ENCODE assay signal across 25 cellular contexts in genomic region chr6:16522937-16523336, GRCh38.
DNase-seq lines count a peak whose midpoint lies in the region; ATAC-seq and TF ChIP-seq lines count a peak whose summit lies in the region.
"Had no signal": no experiment of that assay in that cellular context is flagged by ENCODE, and none has a peak within 500 bp of the region (broad histone marks: within the 10 kb centered on the region; RNA-seq: fewer than 3 reads in every experiment).

No MANE protein-coding gene starts in this region.

- H3K9me3 Mint-ChIP-seq in WTC11 (peaks cover 4% of the 10 kb centered on the region), chondrocyte (ENCODE audit: low read depth) (peaks cover 4% of the 10 kb centered on the region)
- H3K9me3 Mint-ChIP-seq in activated CD8-positive, alpha-beta T cell treated with anti-CD3 and anti-CD28 coated beads, Interleukin-2, amount 10 ng/mL, durations not matched to agents 7 days and 5 days (ENCODE audit: insufficient read depth), result no peaks in the 10 kb centered on the region

- H3K4me3 Mint-ChIP-seq in WTC11 (no peak overlapping the region), chondrocyte (ENCODE audit: unreplicated experiment) (no peak overlapping the region)
- no peak overlapping the region for H3K4me3 Mint-ChIP-seq in activated CD8-positive, alpha-beta T cell treated with anti-CD3 and anti-CD28 coated beads, Interleukin-2, amount 10 ng/mL, durations not matched to agents 7 days and 5 days
- H3K4me3 Mint-ChIP-seq: CD4-positive, alpha-beta memory T cell had no signal

- H3K4me1 Mint-ChIP-seq in WTC11, result peaks cover 13% of the 10 kb centered on the region
- peaks cover 35% of the 10 kb centered on the region for H3K4me1 Mint-ChIP-seq in chondrocyte (ENCODE audit: low read depth)
- H3K4me1 Mint-ChIP-seq in activated CD8-positive, alpha-beta T cell treated with anti-CD3 and anti-CD28 coated beads, Interleukin-2, amount 10 ng/mL, durations not matched to agents 7 days and 5 days (ENCODE audit: low read depth), result peaks cover 42% of the 10 kb centered on the region

- H3K4me2 ChIP-seq in GM23248 (ENCODE audit: unreplicated experiment) (no peak overlapping the region), osteoblast (ENCODE audit: insufficient read depth, low read length) (no peak overlapping the region)
- H3K4me2 ChIP-seq: A549 had no signal

- WGBS in GM23248 (ENCODE audit: low coverage in 1 of 2, low lambda C conversion rate in 2 of 2, missing lambda C conversion rate in 2 of 2), 2 experiments, result 97 to 98% methylated on average over 6 of the region's 6 CpGs

- no peak overlapping the region for H3K4me3 ChIP-seq in GM23248
- H3K4me3 ChIP-seq in osteoblast (ENCODE audit: insufficient read depth, low read length), result no peak overlapping the region
- no peak overlapping the region for H3K4me3 ChIP-seq in upper lobe of right lung
- H3K4me3 ChIP-seq: A549, GM12878, SJSA1 had no signal

- DNase-seq in GM23248, result no peak
- DNase-seq in WTC11 (ENCODE audit: low spot score), result no peak
- DNase-seq in chondrocyte (ENCODE audit: low spot score), result no peak
- peak; percentile 38 for DNase-seq in osteoblast (ENCODE audit: insufficient read length, low spot score, missing footprints)
- no peak for DNase-seq in upper lobe of right lung
- no peak for DNase-seq in activated CD8-positive, alpha-beta T cell treated with anti-CD3 and anti-CD28 coated beads, Interleukin-2, amount 10 ng/mL, durations not matched to agents 7 days and 5 days
- DNase-seq: C1 segment of cervical spinal cord; Caco-2; CD4-positive, alpha-beta memory T cell; DMS 273 treated with DMSO at 0.1 percent for 48 hours; DMS79; GDM1; H7; NCI-H1092; NCI-H1417 treated with DMSO at 0.1 percent for 48 hours; NCI-H187 treated with DMSO at 0.1 percent for 48 hours; NCI-H2171 treated with DMSO at 0.1 percent for 48 hours; NCI-H69; Right ventricle myocardium superior; RPMI8226 had no signal

- CTCF ChIA-PET in WTC11 (lab: Charles Lee), result interaction anchor here (1.3 kb wide), 1 partner anchor 240 kb away, joined by 3 read pairs; no protein-coding TSS in a partner anchor
- CTCF ChIA-PET in activated CD8-positive, alpha-beta T cell treated with anti-CD3 and anti-CD28 coated beads, Interleukin-2, amount 10 ng/mL, durations not matched to agents 7 days and 5 days (lab: Charles Lee), result interaction anchor here (1.2 to 3.5 kb wide), 3 partner anchors 9 to 210 kb away, joined by 3 to 17 read pairs (median 4); no protein-coding TSS in a partner anchor

- H3K36me3 Mint-ChIP-seq in WTC11 (no peaks in the 10 kb centered on the region), chondrocyte (ENCODE audit: low read depth) (no peaks in the 10 kb centered on the region)
- H3K36me3 Mint-ChIP-seq in activated CD8-positive, alpha-beta T cell treated with anti-CD3 and anti-CD28 coated beads, Interleukin-2, amount 10 ng/mL, durations not matched to agents 7 days and 5 days (ENCODE audit: low read depth), result peaks cover 22% of the 10 kb centered on the region

- ATAC-seq in WTC11 (no peak), upper lobe of right lung (no peak), GM21526 (IDR thresholded peaks at IDR 0.05; ENCODE audit: low FRiP score, unreplicated experiment) (no peak), HG03135 (IDR thresholded peaks at IDR 0.05; ENCODE audit: unreplicated experiment) (no peak)
- no peak for ATAC-seq in activated CD8-positive, alpha-beta T cell treated with anti-CD3 and anti-CD28 coated beads, Interleukin-2, amount 10 ng/mL, durations not matched to agents 7 days and 5 days
- ATAC-seq: A549, GM12878 had no signal

- H3K4me1 ChIP-seq in GM23248 (ENCODE audit: insufficient read depth) (peaks cover 12% of the 10 kb centered on the region), osteoblast (ENCODE audit: insufficient read depth, low read length) (peaks cover 15% of the 10 kb centered on the region), upper lobe of right lung (peaks cover under 1% of the 10 kb centered on the region)
- H3K4me1 ChIP-seq: A549, Caco-2 had no signal

- H3K9me2 ChIP-seq in GM23248 (ENCODE audit: insufficient read depth), result no peaks in the 10 kb centered on the region

- H4K20me1 ChIP-seq in GM23248 (ENCODE audit: insufficient read depth) (no peaks in the 10 kb centered on the region), osteoblast (ENCODE audit: insufficient read depth, low read length) (peaks cover 7% of the 10 kb centered on the region)

- in situ Hi-C loops in GM23248 (cut with MboI), result loop anchor here (25.0 kb wide), 1 partner anchor 564 kb away; no protein-coding TSS in a partner anchor

- H3K27me3 Mint-ChIP-seq in WTC11 (ENCODE audit: low read depth), result no peaks in the 10 kb centered on the region
- no peaks in the 10 kb centered on the region for H3K27me3 Mint-ChIP-seq in chondrocyte (ENCODE audit: low read depth)
- H3K27me3 Mint-ChIP-seq in activated CD8-positive, alpha-beta T cell treated with anti-CD3 and anti-CD28 coated beads, Interleukin-2, amount 10 ng/mL, durations not matched to agents 7 days and 5 days (ENCODE audit: low read depth), result no peaks in the 10 kb centered on the region
- H3K27me3 Mint-ChIP-seq: CD4-positive, alpha-beta memory T cell had no signal

- peaks cover 33% of the 10 kb centered on the region for H3F3A ChIP-seq in GM23248 (ENCODE audit: insufficient read depth)

- H3K9ac ChIP-seq in GM23248, result 0 out of 2 replicates have a peak overlapping the region, but pooled peaks have one; percentile 0

- POLR2A ChIA-PET in WTC11 (lab: Charles Lee), result no interaction called here
- POLR2A ChIA-PET in activated CD8-positive, alpha-beta T cell treated with anti-CD3 and anti-CD28 coated beads, Interleukin-2, amount 10 ng/mL, durations not matched to agents 7 days and 5 days (lab: Charles Lee), result interaction anchor here (0.6 kb wide), 1 partner anchor 42 kb away, joined by 4 read pairs; no protein-coding TSS in a partner anchor

- H3K36me3 ChIP-seq in GM23248 (ENCODE audit: low read depth) (no peaks in the 10 kb centered on the region; the same call in 1 of the 2 replicates), osteoblast (ENCODE audit: insufficient read depth, low read length) (peaks cover 9% of the 10 kb centered on the region), upper lobe of right lung (peaks cover 24% of the 10 kb centered on the region)

- no peaks in the 10 kb centered on the region for H3K9me3 ChIP-seq in GM23248 (ENCODE audit: low read depth)
- no peaks in the 10 kb centered on the region for H3K9me3 ChIP-seq in osteoblast (ENCODE audit: low read depth, low read length)
- no peaks in the 10 kb centered on the region for H3K9me3 ChIP-seq in upper lobe of right lung
- H3K9me3 ChIP-seq: A549, Caco-2, SJSA1 had no signal

- peak overlapping the region; percentile 85 for H3K27ac ChIP-seq in GM23248
- peak overlapping the region; percentile 97 for H3K27ac ChIP-seq in osteoblast (ENCODE audit: low read depth, low read length)
- no peak overlapping the region for H3K27ac ChIP-seq in upper lobe of right lung
- H3K27ac ChIP-seq: A549 had no signal

- TF ChIP-seq CTCF in WTC11 (IDR thresholded peaks at IDR 0.05) (no peak), chondrocyte (IDR thresholded peaks at IDR 0.05) (no peak), osteoblast (IDR thresholded peaks at IDR 0.05; ENCODE audit: extremely low read depth, low read depth, low read length) (no peak), upper lobe of right lung (IDR thresholded peaks at IDR 0.05) (no peak)

- peaks cover 16% of the 10 kb centered on the region; the same call in 1 of the 2 replicates for H3K79me2 ChIP-seq in GM23248 (ENCODE audit: insufficient read depth)
- peaks cover 6% of the 10 kb centered on the region for H3K79me2 ChIP-seq in osteoblast (ENCODE audit: insufficient read depth, low read length)

- H3K27me3 ChIP-seq in GM23248 (replicated peaks; ENCODE audit: insufficient read depth) (no peaks in the 10 kb centered on the region), osteoblast (ENCODE audit: insufficient read depth, low read length) (no peaks in the 10 kb centered on the region), upper lobe of right lung (no peaks in the 10 kb centered on the region)
- H3K27me3 ChIP-seq: SJSA1 had no signal

- intact Hi-C loops in upper lobe of right lung (cut with DNase I), result no loop called here

- H2AFZ ChIP-seq in GM23248 (no peak overlapping the region), osteoblast (ENCODE audit: low read length) (no peak overlapping the region)

- H3K27ac Mint-ChIP-seq in WTC11 (no peak overlapping the region), chondrocyte (ENCODE audit: unreplicated experiment) (peak overlapping the region; percentile 90)
- H3K27ac Mint-ChIP-seq in activated CD8-positive, alpha-beta T cell treated with anti-CD3 and anti-CD28 coated beads, Interleukin-2, amount 10 ng/mL, durations not matched to agents 7 days and 5 days, result no peak overlapping the region

TF ChIP-seq in WTC11, 78 proteins besides CTCF, POLR2A, EP300 and RAD21:
- TF ChIP-seq AFF4 (CRISPR knock-in tag; IDR thresholded peaks at IDR 0.05; ENCODE audit: borderline replicate concordance), result no peak
- TF ChIP-seq ZNF121 (CRISPR knock-in tag; IDR thresholded peaks at IDR 0.05), result 0 out of 2 replicates have a peak, but pooled peaks have one; percentile 47
TF ChIP-seq in WTC11: peak in this region for 1.
